ENCODE assay signal across 8 cellular contexts in genomic region chr1:11272842-11273594, GRCh38. TPM values are rescaled to one million over a fixed set of nuclear protein-coding genes. Genes with fewer than 3 reads are reported as not detected.
A peak's percentile ranks its signal among the peaks of the same experiment; 100 is the strongest.
DNase-seq lines count a peak whose midpoint lies in the region; TF ChIP-seq lines count a peak whose summit lies in the region.

TSS of gene UBIAD1 (plus strand) at chr1:11273198. CDS start at chr1:11273532, 334 bp downstream.

- no peak within 1 kb of the TSS for H3K4ac ChIP-seq in neuronal stem cell (ENCODE audit: low read length)

- peaks cover 49% of the 10 kb centered on the region for H3K79me2 ChIP-seq in Loucy (ENCODE audit: insufficient read depth, low read length)

- no peaks in the 10 kb centered on the region for H4K20me1 ChIP-seq in Loucy (ENCODE audit: insufficient read depth, low read length, poor library complexity, severe bottlenecking)

- no peak within 1 kb of the TSS for H2BK120ac ChIP-seq in neuronal stem cell (ENCODE audit: low read depth, low read length)

- peak within 1 kb of the TSS; percentile 98 for H3K23ac ChIP-seq in neuronal stem cell (ENCODE audit: low read depth, low read length, poor library complexity)

- peak within 1 kb of the TSS; percentile 100 for H3K18ac ChIP-seq in neuronal stem cell (ENCODE audit: low read length)

- no peak within 1 kb of the TSS for H3K14ac ChIP-seq in neuronal stem cell (ENCODE audit: low read length)

- H2BK12ac ChIP-seq in neuronal stem cell (ENCODE audit: low read length) = peak within 1 kb of the TSS; percentile 84

- peak within 1 kb of the TSS; percentile 63 for H3K27ac ChIP-seq in SJSA1
- H3K27ac ChIP-seq in neuronal stem cell (replicated peaks; ENCODE audit: low read length) = peak within 1 kb of the TSS; percentile 83
- peak within 1 kb of the TSS; percentile 76 for H3K27ac ChIP-seq in subcutaneous abdominal adipose tissue (ENCODE audit: low read depth, low read length)

- no peaks in the 10 kb centered on the region for H3K9me2 ChIP-seq in Loucy (replicated peaks; ENCODE audit: low read depth, low read length)

- peak; percentile 77 for DNase-seq in GDM1 (lab: John Stamatoyannopoulos, UW)
- DNase-seq in H7 = peak; percentile 99
- DNase-seq in SJSA1 (ENCODE audit: low read depth in 1 of 2, low spot score in 2 of 2) = peak; percentile 86 to 95
- peak; percentile 79 for DNase-seq in activated gamma-delta T cell treated with anti-CD3 and anti-CD28 coated beads, Interleukin-2, amount 50 U/mL, for 16 hours (ENCODE audit: low read depth)
- peak; percentile 69 for DNase-seq in foreskin melanocyte
- peak; percentile 88 for DNase-seq in neuronal stem cell (ENCODE audit: low spot score)

- no CpG with 5 or more reads among the region's 64 CpGs for WGBS in neuronal stem cell (ENCODE audit: extremely low coverage in 2 of 2, insufficient read length in 2 of 2, insufficient replicate concordance in 1 of 2), 2 donors

- H3K9ac ChIP-seq in Loucy (ENCODE audit: low read depth, low read length, poor library complexity, severe bottlenecking) = peak within 1 kb of the TSS; percentile 86
- peak within 1 kb of the TSS; percentile 97 for H3K9ac ChIP-seq in neuronal stem cell (ENCODE audit: low read depth, low read length, poor library complexity)
- H3K9ac ChIP-seq in subcutaneous abdominal adipose tissue (ENCODE audit: low read length in 5 of 5) = peak within 1 kb of the TSS; percentile 70 to 93 (median 84)

- H3K79me1 ChIP-seq in neuronal stem cell (ENCODE audit: low read depth, low read length) = peaks cover 5% of the 10 kb centered on the region

- H3K9me3 ChIP-seq in Loucy (ENCODE audit: insufficient read depth, low read depth, low read length) (no peaks in the 10 kb centered on the region), SJSA1 (replicated peaks) (no peaks in the 10 kb centered on the region), neuronal stem cell (replicated peaks in 1 of 2; ENCODE audit: control insufficient read depth in 2 of 2, insufficient read depth in 1 of 2, low read depth in 1 of 2, low read length in 2 of 2) (no peaks in the 10 kb centered on the region), subcutaneous abdominal adipose tissue (ENCODE audit: control insufficient read depth in 5 of 5, low read length in 5 of 5) (no peaks in the 10 kb centered on the region)

- H3K36me3 ChIP-seq in H7 (replicated peaks; ENCODE audit: control insufficient read depth, insufficient read depth, low read length) (peaks cover 5% of the 10 kb centered on the region), Loucy (ENCODE audit: insufficient read depth, low read length) (no peaks in the 10 kb centered on the region), SJSA1 (peaks cover 11% of the 10 kb centered on the region), neuronal stem cell (replicated peaks in 1 of 2; ENCODE audit: control insufficient read depth in 2 of 2, insufficient read depth in 2 of 2, low read length in 2 of 2) (peaks cover 0 to 22% of the 10 kb centered on the region in 2 donors), subcutaneous abdominal adipose tissue (ENCODE audit: control insufficient read depth in 5 of 5, insufficient read depth in 5 of 5, low read length in 5 of 5) (peaks cover 0 to 6% (median 3%) of the 10 kb centered on the region in 5 donors)

- H3K4me2 ChIP-seq in Loucy (ENCODE audit: low read depth, low read length, poor library complexity, severe bottlenecking) (peak within 1 kb of the TSS; percentile 95), neuronal stem cell (ENCODE audit: insufficient read depth, low read length, poor library complexity, severe bottlenecking) (peak within 1 kb of the TSS; percentile 78)

- peak within 1 kb of the TSS; percentile 92 for H2AFZ ChIP-seq in Loucy (ENCODE audit: low read length)
- peak within 1 kb of the TSS; percentile 100 for H2AFZ ChIP-seq in neuronal stem cell (ENCODE audit: low read length)

- H4K8ac ChIP-seq in neuronal stem cell (ENCODE audit: low read depth, low read length) = peak within 1 kb of the TSS; percentile 82

- H4K91ac ChIP-seq in neuronal stem cell (ENCODE audit: low read depth, low read length, poor library complexity) = no peak within 1 kb of the TSS

- H3K27me3 ChIP-seq in H7 (ENCODE audit: control insufficient read depth, insufficient read depth, low read length) (no peaks in the 10 kb centered on the region), Loucy (ENCODE audit: insufficient read depth, low read length, poor library complexity, severe bottlenecking) (no peaks in the 10 kb centered on the region), SJSA1 (replicated peaks) (no peaks in the 10 kb centered on the region), neuronal stem cell (ENCODE audit: control insufficient read depth in 3 of 3, insufficient read depth in 3 of 3, low read depth in 1 of 3, low read length in 3 of 3) (no peaks in the 10 kb centered on the region), subcutaneous abdominal adipose tissue (ENCODE audit: control insufficient read depth in 5 of 5, insufficient read depth in 4 of 5, low read length in 5 of 5) (no peaks in the 10 kb centered on the region)

- H2BK15ac ChIP-seq in neuronal stem cell (ENCODE audit: low read length) = peak within 1 kb of the TSS; percentile 83

- H3F3A ChIP-seq in Loucy (ENCODE audit: low read depth) = no peaks in the 10 kb centered on the region

- H3K4me1 ChIP-seq in Loucy (ENCODE audit: insufficient read depth, low read length, poor library complexity, severe bottlenecking) (peaks cover 28% of the 10 kb centered on the region), SJSA1 (replicated peaks) (peaks cover 16% of the 10 kb centered on the region), neuronal stem cell (ENCODE audit: control insufficient read depth in 2 of 2, insufficient read depth in 1 of 2, low read depth in 1 of 2, low read length in 2 of 2) (peaks cover 0 to 5% of the 10 kb centered on the region in 2 donors), subcutaneous abdominal adipose tissue (ENCODE audit: control insufficient read depth in 5 of 5, insufficient read depth in 5 of 5, low read length in 5 of 5) (peaks cover 5 to 33% (median 28%) of the 10 kb centered on the region in 5 donors)

- peak within 1 kb of the TSS; percentile 93 for H2BK5ac ChIP-seq in neuronal stem cell (ENCODE audit: low read length)

- H2AK5ac ChIP-seq in neuronal stem cell (ENCODE audit: low read depth, low read length) = peak within 1 kb of the TSS; percentile 88

- H3K4me3 ChIP-seq in H7 (ENCODE audit: insufficient read depth, low read depth, low read length) = peak within 1 kb of the TSS; percentile 89
- H3K4me3 ChIP-seq in Loucy (ENCODE audit: low read length, poor library complexity, severe bottlenecking) = peak within 1 kb of the TSS; percentile 95
- H3K4me3 ChIP-seq in SJSA1 = peak within 1 kb of the TSS; percentile 85
- peak within 1 kb of the TSS; percentile 89 to 98 for H3K4me3 ChIP-seq in neuronal stem cell (ENCODE audit: low read length in 2 of 2)
- H3K4me3 ChIP-seq in subcutaneous abdominal adipose tissue (ENCODE audit: low read depth in 1 of 5, low read length in 5 of 5) = peak within 1 kb of the TSS; percentile 87 to 95 (median 89)

- no peak for TF ChIP-seq CTCF in Loucy (conservative IDR thresholded peaks at IDR 0.05; ENCODE audit: low read length)

RNA-seq across cellular contexts. Expression of gene UBIAD1, which starts in this region (rescaled TPM):
- total RNA-seq in H7 (2014; rRNA removed; shearing (Covaris generic)) = 26.2 and 27.6 TPM in 2 replicates
- 8.2 and 12.3 TPM in 2 replicates for total RNA-seq in SJSA1 (2014; rRNA removed; shearing (Covaris generic))
- 12.6 TPM for polyA plus RNA-seq in neuronal stem cell (2013, experiment 1 of 2)
- polyA plus RNA-seq in neuronal stem cell (2013, experiment 2 of 2) = 12.6 TPM

Comparison
In these comparisons a context has a peak if more than half of its experiments do, and no peak if none do; other contexts are left out.
1. Peak in every context shown above with its lines: DNase-seq, H3K4me3 ChIP-seq and H3K27ac ChIP-seq.